ENCODE assay signal across 17 cellular contexts in the genomic region with DNA sequence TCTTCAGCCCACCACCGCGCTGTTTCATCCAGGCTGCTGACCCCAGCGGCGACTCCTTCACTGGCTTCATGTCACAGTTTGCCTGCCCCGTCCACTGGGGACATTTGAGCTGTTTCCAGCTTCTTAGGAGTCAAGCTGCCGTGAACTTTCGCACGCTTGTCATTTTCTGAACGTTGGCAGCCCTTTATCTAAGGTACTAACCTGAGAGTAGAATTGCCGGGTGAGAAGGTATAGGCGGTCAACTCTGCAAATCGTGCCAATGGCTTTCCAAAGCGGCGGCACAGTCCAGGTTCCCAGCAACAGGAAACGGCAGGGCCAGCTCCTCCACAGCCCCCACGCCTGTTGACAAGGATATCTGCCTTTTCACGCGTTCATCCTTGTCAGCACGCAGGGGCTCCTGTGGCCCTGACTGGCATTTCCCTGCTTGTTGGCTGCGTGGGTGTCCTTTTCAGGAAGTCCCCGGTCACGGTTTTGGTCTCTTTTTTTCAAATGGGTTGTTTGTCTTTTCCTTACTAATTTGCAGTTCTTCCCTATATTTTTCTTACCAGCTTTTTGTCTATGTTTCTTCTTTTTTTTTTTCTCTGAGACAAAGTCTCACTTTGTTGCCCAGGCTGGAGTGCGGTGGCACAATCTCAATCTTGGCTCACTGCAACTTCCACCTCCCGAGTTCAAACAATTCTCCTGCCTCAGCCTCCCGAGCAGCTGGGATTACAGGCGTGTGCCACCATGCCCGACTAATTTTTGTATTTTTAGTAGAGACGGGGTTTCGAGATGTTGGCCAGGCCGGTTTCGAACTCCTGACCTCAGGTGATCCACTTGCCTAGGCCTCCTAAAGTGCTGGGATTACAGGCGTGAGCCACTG. TPM values are rescaled to one million over a fixed set of nuclear protein-coding genes. Genes with fewer than 3 reads are reported as not detected.
DNase-seq lines count a peak whose midpoint lies in the region; ATAC-seq, FAIRE-seq and TF ChIP-seq lines count a peak whose summit lies in the region.
"Had no signal": no experiment of that assay in that cellular context is flagged by ENCODE, and none has a peak within 500 bp of the region (broad histone marks: within the 10 kb centered on the region; RNA-seq: fewer than 3 reads in every experiment).

No MANE protein-coding gene starts in this region.

- H3K9me3 Mint-ChIP-seq in type B pancreatic cell: no peaks in the 10 kb centered on the region

- no peaks in the 10 kb centered on the region for H4K20me1 ChIP-seq in GM12878 (ENCODE audit: control insufficient read depth, insufficient read depth)

- ATAC-seq in Right ventricle myocardium superior (ENCODE audit: poor library complexity): no peak
- ATAC-seq in Right ventricle myocardium inferior: no peak
- ATAC-seq in GM12878: no peak; the same call in 2 of the 3 replicates

- H3K4ac ChIP-seq in mesendoderm (ENCODE audit: low read depth, low read length): no peak overlapping the region

- peak overlapping the region; percentile 48 for H3K4me3 Mint-ChIP-seq in type B pancreatic cell

- H3K18ac ChIP-seq in mesendoderm (ENCODE audit: low read length): no peak overlapping the region

- BruUV-seq in GM12878 (replicated peaks; lab: Mats Ljungman, UMichigan): no TSS peak

- RAD21 ChIA-PET in GM12878 (lab: Charles Lee; ENCODE audit: unreplicated experiment): no interaction called here

- SMC1A ChIA-PET in GM12878 (lab: Charles Lee; ENCODE audit: uncharacterized antibody, unreplicated experiment): interaction anchor here (0.9 kb wide), 1 partner anchor 30 kb away, joined by 3 read pairs; no protein-coding TSS in a partner anchor

- H3K4me3 ChIP-seq in GM12878: no peak overlapping the region
- H3K4me3 ChIP-seq in mesendoderm (ENCODE audit: low read length): no peak overlapping the region
- H3K4me3 ChIP-seq in ascending aorta: no peak overlapping the region

- no peak overlapping the region for H3K27ac Mint-ChIP-seq in type B pancreatic cell

- WGBS in GM12878 (ENCODE audit: insufficient coverage, insufficient replicate concordance, low lambda C conversion rate, missing lambda C conversion rate): 31% methylated on average over 32 of the region's 32 CpGs
- WGBS in mesendoderm (ENCODE audit: extremely low coverage, insufficient coverage, low lambda C conversion rate): no CpG with 5 or more reads among the region's 32 CpGs

- no peaks in the 10 kb centered on the region for H3K36me3 ChIP-seq in GM12878 (ENCODE audit: control insufficient read depth in 2 of 2, insufficient read depth in 2 of 2, low read length in 1 of 2)
- no peaks in the 10 kb centered on the region for H3K36me3 ChIP-seq in mesendoderm (ENCODE audit: control insufficient read depth, insufficient read depth, low read length)
- H3K36me3 ChIP-seq in ascending aorta: no peaks in the 10 kb centered on the region

- DNase-seq in Right ventricle myocardium superior: peak; percentile 30
- no peak for DNase-seq in Right ventricle myocardium inferior (ENCODE audit: missing footprints)
- DNase-seq in GM12878 (ENCODE audit: low read depth, low spot score): no peak
- peak; percentile 27 for DNase-seq in mesendoderm
- no peak for DNase-seq in type B pancreatic cell (ENCODE audit: extremely low spot score, unreplicated experiment)
- no peak for DNase-seq in ascending aorta (ENCODE audit: low spot score in 2 of 2)
- DNase-seq in NCI-H1930 (lab: John Stamatoyannopoulos, UW): no peak
- DNase-seq in NCI-H1436 treated with DMSO at 0.1 percent for 48 hours (lab: John Stamatoyannopoulos, UW): no peak
- DNase-seq: activated CD4-positive, alpha-beta T cell treated with anti-CD3 and anti-CD28 coated beads, Interleukin-2, amount 50 U/mL, for 48 hours; foreskin fibroblast; occipital lobe; stimulated activated CD4-positive, alpha-beta T cell treated with anti-CD3 and anti-CD28 coated beads, Interleukin-2, amount 100 ng/mL, for 24 hours; stimulated activated naive CD4-positive, alpha-beta T cell treated with Interleukin-2 at 50 U/mL for 16 hours had no signal

- no peak overlapping the region for H3K27ac ChIP-seq in GM12878 (ENCODE audit: control insufficient read depth, insufficient read depth)
- H3K27ac ChIP-seq in mesendoderm (ENCODE audit: low read depth, low read length): no peak overlapping the region
- no peak overlapping the region for H3K27ac ChIP-seq in ascending aorta

- H3K27me3 ChIP-seq in GM12878 (replicated peaks in 1 of 2; ENCODE audit: control insufficient read depth in 2 of 2, insufficient read depth in 2 of 2, low read length in 1 of 2) (peaks cover 0 to 4% of the 10 kb centered on the region in 2 experiments; a peak in 2 of 4 replicates), mesendoderm (ENCODE audit: insufficient read depth, low read length, poor library complexity) (peaks cover 16% of the 10 kb centered on the region), ascending aorta (peaks cover 14% of the 10 kb centered on the region)

- no peak for TF ChIP-seq RAD21 in GM12878 (IDR thresholded peaks at IDR 0.05; ENCODE audit: insufficient read depth, low read depth, low read length)

- POLR2A ChIA-PET in GM12878 (lab: Charles Lee): no interaction called here

- H3K9ac ChIP-seq in GM12878 (ENCODE audit: control insufficient read depth, insufficient read depth, low read length) (no peak overlapping the region), mesendoderm (ENCODE audit: low read length) (no peak overlapping the region)

- intact Hi-C loops in Right ventricle myocardium superior (cut with DNase I) (no loop called here), Right ventricle myocardium inferior (cut with DNase I) (no loop called here), GM12878 (cut with micrococcal nuclease; ENCODE audit: unreplicated experiment) (no loop called here), ascending aorta (cut with DNase I) (no loop called here)

- H3K4me1 ChIP-seq in GM12878 (ENCODE audit: control insufficient read depth, insufficient read depth, low read length) (peaks cover 12% of the 10 kb centered on the region), mesendoderm (ENCODE audit: control insufficient read depth, low read depth, low read length) (no peaks in the 10 kb centered on the region), ascending aorta (peaks cover 9 to 10% of the 10 kb centered on the region in 2 donors)

- no peaks in the 10 kb centered on the region for H3K36me3 Mint-ChIP-seq in type B pancreatic cell

- H3K79me2 ChIP-seq in GM12878 (ENCODE audit: control insufficient read depth, insufficient read depth, low read length) (no peaks in the 10 kb centered on the region), mesendoderm (ENCODE audit: control insufficient read depth, insufficient read depth, low read length) (no peaks in the 10 kb centered on the region)

- no peak for TF ChIP-seq POLR2A in GM12878 (IDR thresholded peaks at IDR 0.05; ENCODE audit: low read depth, low read length)

- no peak overlapping the region for H3K56ac ChIP-seq in mesendoderm (ENCODE audit: low read length)

- CTCF ChIA-PET in GM12878 (lab: Yijun Ruan, JAX): interaction anchor here (0.7 to 1.5 kb wide), 3 partner anchors 35 to 179 kb away, joined by 3 to 4 read pairs (median 3); no protein-coding TSS in a partner anchor

- no peak overlapping the region for H3K23ac ChIP-seq in mesendoderm (ENCODE audit: low read length)

- H2BK5ac ChIP-seq in mesendoderm (ENCODE audit: low read length): no peak overlapping the region

- H3K27me3 Mint-ChIP-seq in type B pancreatic cell: peaks cover 29% of the 10 kb centered on the region

- no peak overlapping the region for H2AK5ac ChIP-seq in mesendoderm (ENCODE audit: low read length)

- no peaks in the 10 kb centered on the region for H3K79me1 ChIP-seq in mesendoderm (ENCODE audit: low read length)

- H3K4me2 ChIP-seq in GM12878 (ENCODE audit: control insufficient read depth, insufficient read depth) (no peak overlapping the region), mesendoderm (ENCODE audit: low read length) (no peak overlapping the region)

- in situ Hi-C loops in GM12878 (cut with MboI): no loop called here

- H2AFZ ChIP-seq in GM12878 (ENCODE audit: control insufficient read depth, low read depth, low read length): no peak overlapping the region

- no peaks in the 10 kb centered on the region for H3K9me3 ChIP-seq in GM12878 (replicated peaks; ENCODE audit: control insufficient read depth, insufficient read depth, low read length)
- no peaks in the 10 kb centered on the region for H3K9me3 ChIP-seq in ascending aorta

- no peak for FAIRE-seq in GM12878 (lab: Jason Lieb, UNC)

- no peak overlapping the region for H4K5ac ChIP-seq in mesendoderm (ENCODE audit: low read length)

- TF ChIP-seq CTCF in GM12878 (IDR thresholded peaks at IDR 0.05 in 2 of 3, conservative IDR thresholded peaks at IDR 0.05 in 1 of 3; ENCODE audit: control insufficient read depth in 2 of 3, extremely low read depth in 1 of 3, insufficient read depth in 1 of 3, low read depth in 3 of 3, low read length in 3 of 3): no peak
- peak; percentile 28 for TF ChIP-seq CTCF in type B pancreatic cell (conservative IDR thresholded peaks at IDR 0.05)
- no peak for TF ChIP-seq CTCF in ascending aorta (IDR thresholded peaks at IDR 0.05)

- no peak overlapping the region for H2BK120ac ChIP-seq in mesendoderm (ENCODE audit: low read depth, low read length)

- no peak for TF ChIP-seq EP300 in GM12878 (IDR thresholded peaks at IDR 0.05; ENCODE audit: borderline replicate concordance in 1 of 2, control insufficient read depth in 1 of 2, low read depth in 2 of 2, low read length in 2 of 2)

- no peak overlapping the region for H2BK15ac ChIP-seq in mesendoderm (replicated peaks; ENCODE audit: low read depth)

- no peak overlapping the region for H4K8ac ChIP-seq in mesendoderm (ENCODE audit: low read depth, low read length)

- peaks cover 14% of the 10 kb centered on the region for H3K4me1 Mint-ChIP-seq in type B pancreatic cell (ENCODE audit: unreplicated experiment)

RNA-seq across cellular contexts. Expression of a gene that starts 1.3 kb away (rescaled TPM):
- total RNA-seq in Right ventricle myocardium superior (0.81 TPM), Right ventricle myocardium inferior (0.76 TPM), GM12878 (2014; rRNA removed) (0.11 TPM in 1 of 2 replicates, not detected in the other), GM12878 (2014; rRNA removed; fragmentation: Illumina TruSeq; extraction: Trizol) (not detected in 2 replicates), GM12878 (2021) (0.36 and 1.1 TPM in 2 replicates), type B pancreatic cell (ENCODE audit: low replicate concordance) (0.21 and 0.97 TPM in 2 replicates), ascending aorta (not detected)
- 0.40 and 0.49 TPM in 2 replicates for total RNA-seq in GM12878 (2013; cell fraction: nucleolus; rRNA removed)
- polyA plus RNA-seq in GM12878 (2011; ENCODE audit: low read depth): not detected
- polyA plus RNA-seq in GM12878 (2011; rRNA removed) (0.04 TPM in 1 of 2 replicates, not detected in the other), GM12878 (2014; fragmentation: Illumina TruSeq; extraction: Trizol) (not detected in 2 replicates), GM12878 (2014; fragmentation: Nextera tagmentation; extraction: Ambion mirVana) (not detected), GM12878 (2014; rRNA removed) (0.12 and 0.30 TPM in 2 replicates), GM12878 (2016; fragmentation: Nextera tagmentation; extraction: Ambion mirVana) (not detected)
- polyA plus RNA-seq in GM12878 (2011; cell fraction: cytosol; rRNA removed): 0.07 TPM in 1 of 2 replicates, not detected in the other
- 0.58 and 0.82 TPM in 2 replicates for polyA plus RNA-seq in GM12878 (2011; cell fraction: nucleus; rRNA removed)
- polyA plus RNA-seq in GM12878 (2012): 0.34 and 0.36 TPM in 2 replicates
- polyA minus RNA-seq in GM12878 (2011; rRNA and poly(A)+ RNA removed): 0.22 and 0.36 TPM in 2 replicates
- polyA minus RNA-seq in GM12878 (2011; cell fraction: cytosol; rRNA and poly(A)+ RNA removed): not detected in 2 replicates
- polyA minus RNA-seq in GM12878 (2011; cell fraction: nucleus; rRNA and poly(A)+ RNA removed): not detected in 2 replicates
- 0.07 TPM for polyA plus RNA-seq in mesendoderm (2013, experiment 1 of 2)
- 0.06 TPM for polyA plus RNA-seq in mesendoderm (2013, experiment 2 of 2)
- total RNA-seq: G401, kidney epithelial cell, occipital lobe had no signal
- polyA plus RNA-seq: BJ had no signal

RNA-seq across cellular contexts. Expression of a gene that starts 13.8 kb away (rescaled TPM):
- not detected for total RNA-seq in Right ventricle myocardium superior
- total RNA-seq in Right ventricle myocardium inferior: not detected
- total RNA-seq in GM12878 (2013; cell fraction: nucleolus; rRNA removed): not detected in 2 replicates
- total RNA-seq in GM12878 (2014; rRNA removed): 0.11 TPM in 1 of 2 replicates, not detected in the other
- total RNA-seq in GM12878 (2014; rRNA removed; fragmentation: Illumina TruSeq; extraction: Trizol): 0.14 and 0.22 TPM in 2 replicates
- total RNA-seq in GM12878 (2021): 0.19 TPM in 1 of 2 replicates, not detected in the other
- polyA plus RNA-seq in GM12878 (2011; ENCODE audit: low read depth): not detected
- polyA plus RNA-seq in GM12878 (2011; rRNA removed): 0.26 and 0.27 TPM in 2 replicates
- polyA plus RNA-seq in GM12878 (2011; cell fraction: cytosol; rRNA removed): 0.33 and 0.39 TPM in 2 replicates
- 0.18 and 0.19 TPM in 2 replicates for polyA plus RNA-seq in GM12878 (2011; cell fraction: nucleus; rRNA removed)
- 0.07 TPM in 1 of 2 replicates, not detected in the other for polyA plus RNA-seq in GM12878 (2012)
- polyA plus RNA-seq in GM12878 (2014; fragmentation: Illumina TruSeq; extraction: Trizol): 0.09 TPM in 1 of 2 replicates, not detected in the other
- under 1 TPM in 1 of 2 experiments, not detected in 1; 0.03 TPM for polyA plus RNA-seq in GM12878 (2014; fragmentation: Nextera tagmentation; extraction: Ambion mirVana)
- 0.05 and 0.32 TPM in 2 replicates for polyA plus RNA-seq in GM12878 (2014; rRNA removed)
- under 1 TPM in 1 of 2 experiments, not detected in 1; 0.13 TPM for polyA plus RNA-seq in GM12878 (2016; fragmentation: Nextera tagmentation; extraction: Ambion mirVana)
- 0.22 and 0.62 TPM in 2 replicates for polyA minus RNA-seq in GM12878 (2011; rRNA and poly(A)+ RNA removed)
- not detected in 2 replicates for polyA minus RNA-seq in GM12878 (2011; cell fraction: cytosol; rRNA and poly(A)+ RNA removed)
- not detected in 2 replicates for polyA minus RNA-seq in GM12878 (2011; cell fraction: nucleus; rRNA and poly(A)+ RNA removed)
- 0.51 TPM for polyA plus RNA-seq in mesendoderm (2013, experiment 1 of 2)
- 0.32 TPM for polyA plus RNA-seq in mesendoderm (2013, experiment 2 of 2)
- 0.14 TPM in 1 of 2 replicates, not detected in the other for total RNA-seq in type B pancreatic cell (ENCODE audit: low replicate concordance)
- not detected for total RNA-seq in ascending aorta
- total RNA-seq: kidney epithelial cell, occipital lobe had no signal
- polyA plus RNA-seq: adipose tissue had no signal

RNA-seq across cellular contexts. Expression of a gene that starts 39.3 kb away (rescaled TPM):
- total RNA-seq in Right ventricle myocardium superior: 4.3 TPM
- total RNA-seq in Right ventricle myocardium inferior: 4.9 TPM
- total RNA-seq in GM12878 (2013; cell fraction: nucleolus; rRNA removed): not detected in 2 replicates
- not detected in 2 replicates for total RNA-seq in GM12878 (2014; rRNA removed)
- not detected in 2 replicates for total RNA-seq in GM12878 (2014; rRNA removed; fragmentation: Illumina TruSeq; extraction: Trizol)
- 0.08 TPM in 1 of 2 replicates, not detected in the other for total RNA-seq in GM12878 (2021)
- polyA plus RNA-seq in GM12878 (2011; ENCODE audit: low read depth): not detected
- 0.12 TPM in 1 of 2 replicates, not detected in the other for polyA plus RNA-seq in GM12878 (2011; rRNA removed)
- 0.15 and 0.22 TPM in 2 replicates for polyA plus RNA-seq in GM12878 (2011; cell fraction: cytosol; rRNA removed)
- polyA plus RNA-seq in GM12878 (2011; cell fraction: nucleus; rRNA removed): 0.09 and 0.21 TPM in 2 replicates
- 0.07 TPM in 1 of 2 replicates, not detected in the other for polyA plus RNA-seq in GM12878 (2012)
- polyA plus RNA-seq in GM12878 (2014; fragmentation: Illumina TruSeq; extraction: Trizol): 0.10 TPM in 1 of 2 replicates, not detected in the other
- not detected for polyA plus RNA-seq in GM12878 (2014; fragmentation: Nextera tagmentation; extraction: Ambion mirVana)
- polyA plus RNA-seq in GM12878 (2014; rRNA removed): 0.11 TPM in 1 of 2 replicates, not detected in the other
- polyA plus RNA-seq in GM12878 (2016; fragmentation: Nextera tagmentation; extraction: Ambion mirVana): under 1 TPM in 1 of 2 experiments, not detected in 1; 0.13 TPM
- 0.10 TPM in 1 of 2 replicates, not detected in the other for polyA minus RNA-seq in GM12878 (2011; rRNA and poly(A)+ RNA removed)
- not detected in 2 replicates for polyA minus RNA-seq in GM12878 (2011; cell fraction: cytosol; rRNA and poly(A)+ RNA removed)
- not detected in 2 replicates for polyA minus RNA-seq in GM12878 (2011; cell fraction: nucleus; rRNA and poly(A)+ RNA removed)
- 0.03 TPM for polyA plus RNA-seq in mesendoderm (2013, experiment 1 of 2)
- polyA plus RNA-seq in mesendoderm (2013, experiment 2 of 2): 0.01 TPM
- 13.2 and 17.7 TPM in 2 replicates for total RNA-seq in type B pancreatic cell (ENCODE audit: low replicate concordance)
- 49.5 TPM for total RNA-seq in ascending aorta
- total RNA-seq: kidney epithelial cell had no signal

RNA-seq across cellular contexts. Expression of a gene that starts 45.3 kb away (rescaled TPM):
- 14.8 TPM for total RNA-seq in Right ventricle myocardium superior
- total RNA-seq in Right ventricle myocardium inferior: 14.4 TPM
- 34.6 and 37.8 TPM in 2 replicates for total RNA-seq in GM12878 (2013; cell fraction: nucleolus; rRNA removed)
- total RNA-seq in GM12878 (2014; rRNA removed): 10.8 and 12.7 TPM in 2 replicates
- total RNA-seq in GM12878 (2014; rRNA removed; fragmentation: Illumina TruSeq; extraction: Trizol): 5.8 and 6.4 TPM in 2 replicates
- 15.9 and 16.4 TPM in 2 replicates for total RNA-seq in GM12878 (2021)
- polyA plus RNA-seq in GM12878 (2011; ENCODE audit: low read depth): 4.9 TPM
- polyA plus RNA-seq in GM12878 (2011; rRNA removed): 5.1 and 7.6 TPM in 2 replicates
- polyA plus RNA-seq in GM12878 (2011; cell fraction: cytosol; rRNA removed): 7.5 and 11.0 TPM in 2 replicates
- 119 and 120 TPM in 2 replicates for polyA plus RNA-seq in GM12878 (2011; cell fraction: nucleus; rRNA removed)
- polyA plus RNA-seq in GM12878 (2012): 9.6 and 13.9 TPM in 2 replicates
- polyA plus RNA-seq in GM12878 (2014; fragmentation: Illumina TruSeq; extraction: Trizol): 5.0 and 6.3 TPM in 2 replicates
- 1 to 10 TPM; 1.6 to 1.9 TPM for polyA plus RNA-seq in GM12878 (2014; fragmentation: Nextera tagmentation; extraction: Ambion mirVana)
- 21.9 and 24.2 TPM in 2 replicates for polyA plus RNA-seq in GM12878 (2014; rRNA removed)
- polyA plus RNA-seq in GM12878 (2016; fragmentation: Nextera tagmentation; extraction: Ambion mirVana): 1 to 10 TPM; 4.9 to 8.7 TPM
- 2.5 and 5.6 TPM in 2 replicates for polyA minus RNA-seq in GM12878 (2011; rRNA and poly(A)+ RNA removed)
- polyA minus RNA-seq in GM12878 (2011; cell fraction: cytosol; rRNA and poly(A)+ RNA removed): 2.1 TPM in 2 replicates
- 8.1 and 10.9 TPM in 2 replicates for polyA minus RNA-seq in GM12878 (2011; cell fraction: nucleus; rRNA and poly(A)+ RNA removed)
- polyA plus RNA-seq in mesendoderm (2013, experiment 1 of 2): 7.0 TPM
- 6.5 TPM for polyA plus RNA-seq in mesendoderm (2013, experiment 2 of 2)
- 47.5 and 49.7 TPM in 2 replicates for total RNA-seq in type B pancreatic cell (ENCODE audit: low replicate concordance)
- 40.4 TPM for total RNA-seq in ascending aorta

RNA-seq across cellular contexts. Expression of a gene that starts 45.6 kb away (rescaled TPM):
- total RNA-seq in Right ventricle myocardium superior (29.9 TPM), Right ventricle myocardium inferior (23.5 TPM), GM12878 (2014; rRNA removed) (21.0 TPM in 2 replicates), GM12878 (2014; rRNA removed; fragmentation: Illumina TruSeq; extraction: Trizol) (10.3 and 11.6 TPM in 2 replicates), GM12878 (2021) (25.8 and 29.6 TPM in 2 replicates), type B pancreatic cell (ENCODE audit: low replicate concordance) (24.5 and 31.6 TPM in 2 replicates), ascending aorta (36.6 TPM)
- total RNA-seq in GM12878 (2013; cell fraction: nucleolus; rRNA removed): 32.4 and 38.4 TPM in 2 replicates
- 6.8 TPM for polyA plus RNA-seq in GM12878 (2011; ENCODE audit: low read depth)
- polyA plus RNA-seq in GM12878 (2011; rRNA removed) (10.8 and 16.9 TPM in 2 replicates), GM12878 (2014; fragmentation: Illumina TruSeq; extraction: Trizol) (4.2 and 10.2 TPM in 2 replicates), GM12878 (2014; fragmentation: Nextera tagmentation; extraction: Ambion mirVana) (1 to 10 TPM in 1 of 2 experiments, under 1 TPM in 1; 0.48 to 2.4 TPM), GM12878 (2014; rRNA removed) (19.6 and 23.7 TPM in 2 replicates), GM12878 (2016; fragmentation: Nextera tagmentation; extraction: Ambion mirVana) (10 to 100 TPM; 25.9 to 28.4 TPM)
- polyA plus RNA-seq in GM12878 (2011; cell fraction: cytosol; rRNA removed): 31.6 and 39.7 TPM in 2 replicates
- 33.0 and 43.8 TPM in 2 replicates for polyA plus RNA-seq in GM12878 (2011; cell fraction: nucleus; rRNA removed)
- polyA plus RNA-seq in GM12878 (2012): 15.1 and 18.3 TPM in 2 replicates
- polyA minus RNA-seq in GM12878 (2011; rRNA and poly(A)+ RNA removed): 18.4 and 28.0 TPM in 2 replicates
- polyA minus RNA-seq in GM12878 (2011; cell fraction: cytosol; rRNA and poly(A)+ RNA removed): 12.6 and 16.9 TPM in 2 replicates
- 5.7 and 14.4 TPM in 2 replicates for polyA minus RNA-seq in GM12878 (2011; cell fraction: nucleus; rRNA and poly(A)+ RNA removed)
- 11.8 TPM for polyA plus RNA-seq in mesendoderm (2013, experiment 1 of 2)
- polyA plus RNA-seq in mesendoderm (2013, experiment 2 of 2): 11.8 TPM

Comparison
In these comparisons a context has a peak if more than half of its experiments do, and no peak if none do; other contexts are left out.
1. DNase-seq: peak in Right ventricle myocardium superior (single experiment) and mesendoderm (single experiment); none in Right ventricle myocardium inferior (single experiment), GM12878 (single experiment), type B pancreatic cell (single experiment), ascending aorta (0 of 2), NCI-H1930 (0 of 2) and NCI-H1436 treated with DMSO at 0.1 percent for 48 hours (single experiment).